Comparison of ENCODE assay signal across 8 cellular contexts in the genomic region with DNA sequence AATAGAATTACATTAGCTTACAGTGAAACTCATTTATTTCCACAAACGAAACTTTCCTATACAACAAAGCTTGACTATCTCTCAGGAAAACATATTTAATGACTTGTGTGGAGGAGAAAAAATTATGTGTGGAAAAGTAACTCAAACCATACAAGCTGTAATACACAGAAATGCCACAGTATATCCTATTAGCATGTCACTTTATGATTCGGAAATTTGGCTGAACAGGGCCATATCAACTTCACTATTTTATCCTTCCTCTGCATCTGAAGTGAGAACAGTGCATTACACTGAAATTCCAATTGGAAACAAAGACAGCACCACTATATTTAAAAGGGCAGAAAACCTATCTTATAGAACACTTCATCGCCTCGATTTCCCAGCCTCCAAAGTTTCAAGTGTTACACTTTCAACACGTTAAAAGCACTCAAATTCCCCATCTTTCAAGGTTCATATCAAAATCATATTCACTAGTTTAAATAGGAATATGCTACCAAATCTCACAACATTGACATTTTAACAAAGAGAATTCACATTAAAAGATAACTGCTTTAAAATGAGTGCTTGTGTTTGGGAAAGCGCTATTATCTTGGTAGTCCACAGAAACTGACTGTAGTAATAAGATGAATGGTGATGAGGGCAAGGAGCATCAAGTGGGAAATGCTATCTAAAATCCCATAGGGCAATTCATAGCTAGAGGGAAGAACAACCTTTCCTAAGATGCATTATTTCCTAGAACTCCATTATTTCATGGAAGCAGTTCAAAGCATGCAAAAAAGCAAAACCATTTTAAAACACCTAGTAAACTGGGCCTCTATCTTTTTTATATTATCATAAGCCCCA. TPM values are rescaled to one million over a fixed set of nuclear protein-coding genes. Genes with fewer than 3 reads are reported as not detected.
DNase-seq lines count a peak whose midpoint lies in the region; ATAC-seq and TF ChIP-seq lines count a peak whose summit lies in the region.

No MANE protein-coding gene starts in this region.

- no peaks in the 10 kb centered on the region for H3K9me3 Mint-ChIP-seq in activated T-cell treated with anti-CD3 and anti-CD28 coated beads, Interleukin-2, amount 50 U/mL, for 4 hours

- H3K27me3 ChIP-seq in SJCRH30, result no peaks in the 10 kb centered on the region
- H3K27me3 ChIP-seq in prostate gland (replicated peaks; ENCODE audit: insufficient read depth), result no peaks in the 10 kb centered on the region

- WGBS in prostate gland, result 21% methylated on average over 6 of the region's 6 CpGs

- no peak for TF ChIP-seq CTCF in prostate gland (IDR thresholded peaks at IDR 0.05)

- peaks cover 32% of the 10 kb centered on the region for H3K4me1 ChIP-seq in SJCRH30
- H3K4me1 ChIP-seq in prostate gland (replicated peaks), result peaks cover 2% of the 10 kb centered on the region

- 0 out of 2 replicates have a peak, but pooled peaks cover 3% of the 10 kb centered on the region for H3K36me3 ChIP-seq in SJCRH30
- no peaks in the 10 kb centered on the region for H3K36me3 ChIP-seq in prostate gland

- peak overlapping the region; percentile 98 for H3K4me3 Mint-ChIP-seq in activated T-cell treated with anti-CD3 and anti-CD28 coated beads, Interleukin-2, amount 50 U/mL, for 4 hours

- no peak for DNase-seq in activated T-cell treated with anti-CD3 and anti-CD28 coated beads, Interleukin-2, amount 50 U/mL, for 4 hours
- no peak for DNase-seq in activated T-cell treated with anti-CD3 and anti-CD28 coated beads for 4 hours
- peak in 1 of 2 experiments; percentile 37 for DNase-seq in SJCRH30
- DNase-seq in erythroblast (lab: John Stamatoyannopoulos, UW), result peak; percentile 34 to 50
- DNase-seq in prostate gland (ENCODE audit: low spot score), result no peak
- no peak for DNase-seq in ACHN
- no peak for DNase-seq in activated CD4-positive, CD25-positive, alpha-beta regulatory T cell (lab: John Stamatoyannopoulos, UW)

- H3K4me1 Mint-ChIP-seq in activated T-cell treated with anti-CD3 and anti-CD28 coated beads, Interleukin-2, amount 50 U/mL, for 4 hours (ENCODE audit: low read depth), result peaks cover 41% of the 10 kb centered on the region

- no peak for ATAC-seq in activated T-cell treated with anti-CD3 and anti-CD28 coated beads, Interleukin-2, amount 50 U/mL, for 4 hours
- ATAC-seq in GM19035 (IDR thresholded peaks at IDR 0.05; ENCODE audit: unreplicated experiment), result no peak

- peak overlapping the region; percentile 96 for H3K4me3 ChIP-seq in SJCRH30
- H3K4me3 ChIP-seq in prostate gland, result peak overlapping the region; percentile 89 to 92

- intact Hi-C loops in prostate gland (cut with DNase I), result loop anchor here (5.0 to 10.0 kb wide), 4 partner anchors 71 to 394 kb away; partner anchors contain the start of gene FYN

- TF ChIP-seq POLR2A in erythroblast (IDR thresholded peaks at IDR 0.05; ENCODE audit: low read length) (no peak), prostate gland (IDR thresholded peaks at IDR 0.05) (no peak)

- peak overlapping the region; percentile 95; the same call in 1 of the 2 replicates for H3K27ac ChIP-seq in SJCRH30
- peak overlapping the region; percentile 99 to 100 for H3K27ac ChIP-seq in prostate gland

- no peaks in the 10 kb centered on the region for H3K27me3 Mint-ChIP-seq in activated T-cell treated with anti-CD3 and anti-CD28 coated beads, Interleukin-2, amount 50 U/mL, for 4 hours (ENCODE audit: low read depth)

- in situ Hi-C loops in ACHN (cut with HindIII; ENCODE audit: low pct_ligation_motif_present, low pct_unique_long_range_greater_than_20kb, low sequenced_read_pairs), result no loop called here

- H3K9me3 ChIP-seq in SJCRH30 (replicated peaks) (no peaks in the 10 kb centered on the region), prostate gland (no peaks in the 10 kb centered on the region)

- H3K36me3 Mint-ChIP-seq in activated T-cell treated with anti-CD3 and anti-CD28 coated beads, Interleukin-2, amount 50 U/mL, for 4 hours (ENCODE audit: insufficient read depth), result no peaks in the 10 kb centered on the region

RNA-seq across cellular contexts. Expression of gene REV3L, which starts 1.8 kb away (rescaled TPM):
- total RNA-seq in activated T-cell treated with anti-CD3 and anti-CD28 coated beads, Interleukin-2, amount 50 U/mL, for 4 hours, result 10 to 100 TPM; 12.7 to 18.8 (median 14.5) TPM
- 32.7 and 34.3 TPM in 2 replicates for total RNA-seq in SJCRH30 (2014; rRNA removed; shearing (Covaris generic))
- 10 to 100 TPM; 20.0 to 44.2 TPM for total RNA-seq in prostate gland

Comparison
In these comparisons a context has a peak if more than half of its experiments do, and no peak if none do; other contexts are left out.
1. DNase-seq: peak in erythroblast (2 of 2); none in activated T-cell treated with anti-CD3 and anti-CD28 coated beads, Interleukin-2, amount 50 U/mL, for 4 hours (single experiment), activated T-cell treated with anti-CD3 and anti-CD28 coated beads for 4 hours (single experiment), prostate gland (single experiment), ACHN (single experiment) and activated CD4-positive, CD25-positive, alpha-beta regulatory T cell (0 of 4).